ENCODE assay signal across 8 cellular contexts in genomic region chr19:12847159-12848139, GRCh38. TPM values are rescaled to one million over a fixed set of nuclear protein-coding genes. Genes with fewer than 3 reads are reported as not detected.
DNase-seq lines count a peak whose midpoint lies in the region; ATAC-seq and TF ChIP-seq lines count a peak whose summit lies in the region.

No MANE protein-coding gene starts in this region.

- H3K9me3 ChIP-seq in right lobe of liver, result no peaks in the 10 kb centered on the region

- no peak overlapping the region for H3K4me3 ChIP-seq in right lobe of liver

- peak; percentile 95 for DNase-seq in D341Med (ENCODE audit: low spot score)
- DNase-seq in NCI-H748 treated with DMSO at 0.1 percent for 48 hours (lab: John Stamatoyannopoulos, UW), result peak; percentile 22
- peak; percentile 92 to 93 for DNase-seq in activated CD4-positive, alpha-beta T cell treated with anti-CD3 and anti-CD28 coated beads, Interleukin-2, amount 50 U/mL, for 48 hours
- peak; percentile 83 to 85 (median 84) for DNase-seq in right lobe of liver
- DNase-seq in stimulated activated CD4-positive, alpha-beta T cell treated with anti-CD3 and anti-CD28 coated beads, TNF-alpha, amount 100 ng/mL, for 1 hour (ENCODE audit: low read depth in 3 of 3, low spot score in 1 of 3), result peak; percentile 44 to 90 (median 66)

- H3K9me3 Mint-ChIP-seq in dendritic cell treated with granulocyte-macrophage colony-stimulating factor and Interleukin-4, amounts not matched to agents 40 ng/mL and 50 ng/mL, for 4 days, result no peaks in the 10 kb centered on the region

- no peaks in the 10 kb centered on the region for H3K36me3 ChIP-seq in right lobe of liver

- H3K4me1 ChIP-seq in right lobe of liver, result peaks cover 0 to 7% (median 0%) of the 10 kb centered on the region in 4 donors

- H3K4me3 Mint-ChIP-seq in dendritic cell treated with granulocyte-macrophage colony-stimulating factor and Interleukin-4, amounts not matched to agents 40 ng/mL and 50 ng/mL, for 4 days, result peak overlapping the region; percentile 57

- H3K27me3 Mint-ChIP-seq in dendritic cell treated with granulocyte-macrophage colony-stimulating factor and Interleukin-4, amounts not matched to agents 40 ng/mL and 50 ng/mL, for 4 days, result peaks cover 52% of the 10 kb centered on the region

- peak overlapping the region; percentile 31 for H3K27ac Mint-ChIP-seq in dendritic cell treated with granulocyte-macrophage colony-stimulating factor and Interleukin-4, amounts not matched to agents 40 ng/mL and 50 ng/mL, for 4 days

- no peaks in the 10 kb centered on the region for H3K36me3 Mint-ChIP-seq in dendritic cell treated with granulocyte-macrophage colony-stimulating factor and Interleukin-4, amounts not matched to agents 40 ng/mL and 50 ng/mL, for 4 days (ENCODE audit: low read depth)

- H3K27ac ChIP-seq in right lobe of liver, result no peak overlapping the region

- no peaks in the 10 kb centered on the region for H3K27me3 ChIP-seq in right lobe of liver

- WGBS in right lobe of liver (ENCODE audit: insufficient coverage, low coverage, low lambda C conversion rate, missing lambda C conversion rate), result 2% methylated on average over 33 of the region's 69 CpGs

- intact Hi-C loops in dendritic cell treated with granulocyte-macrophage colony-stimulating factor and Interleukin-4, amounts not matched to agents 40 ng/mL and 50 ng/mL, for 4 days (cut with micrococcal nuclease), result loop anchor here (2.0 kb wide), 1 partner anchor 81 kb away; no protein-coding TSS in a partner anchor
- intact Hi-C loops in right lobe of liver (cut with DNase I), result loop anchor here (10.0 kb wide), 2 partner anchors 83 to 283 kb away; no protein-coding TSS in a partner anchor

- no peak for TF ChIP-seq POLR2A in right lobe of liver (IDR thresholded peaks at IDR 0.05)

- peaks cover 10% of the 10 kb centered on the region for H3K4me1 Mint-ChIP-seq in dendritic cell treated with granulocyte-macrophage colony-stimulating factor and Interleukin-4, amounts not matched to agents 40 ng/mL and 50 ng/mL, for 4 days (ENCODE audit: low read depth)

- peak; percentile 97 to 100 (median 99) for TF ChIP-seq CTCF in right lobe of liver (IDR thresholded peaks at IDR 0.05)

- ATAC-seq in HG02571 (IDR thresholded peaks at IDR 0.05; ENCODE audit: unreplicated experiment) (peak; percentile 66), right lobe of liver (peak; percentile 97 to 100 (median 99)), HG03469 (IDR thresholded peaks at IDR 0.05; ENCODE audit: unreplicated experiment) (no peak)

RNA-seq across cellular contexts. Expression of gene MAST1, which starts 9.1 kb away (rescaled TPM):
- under 1 TPM in 4 of 6 experiments, not detected in 2; 0.06 to 0.49 (median 0.34) TPM for total RNA-seq in right lobe of liver

RNA-seq across cellular contexts. Expression of gene RTBDN, which starts 13.1 kb away (rescaled TPM):
- total RNA-seq in right lobe of liver, result not detected

RNA-seq across cellular contexts. Expression of gene DNASE2, which starts 33.8 kb away (rescaled TPM):
- 10 to 100 TPM; 18.2 to 36.3 (median 26.8) TPM for total RNA-seq in right lobe of liver

RNA-seq across cellular contexts. Expression of gene KLF1, which starts 39.6 kb away (rescaled TPM):
- total RNA-seq in right lobe of liver, result 1 to 10 TPM in 1 of 6 experiments, under 1 TPM in 2, not detected in 3; 0.32 to 1.7 (median 0.44) TPM

RNA-seq across cellular contexts. Expression of gene RNASEH2A, which starts 41.1 kb away (rescaled TPM):
- total RNA-seq in right lobe of liver, result 1 to 10 TPM; 2.1 to 7.1 (median 3.7) TPM

Comparison
In these comparisons a context has a peak if more than half of its experiments do, and no peak if none do; other contexts are left out.
1. DNase-seq: peak in every context shown above with its lines; median percentile 95 in D341Med; 92 in activated CD4-positive, alpha-beta T cell treated with anti-CD3 and anti-CD28 coated beads, Interleukin-2, amount 50 U/mL, for 48 hours; 84 in right lobe of liver; 66 in stimulated activated CD4-positive, alpha-beta T cell treated with anti-CD3 and anti-CD28 coated beads, TNF-alpha, amount 100 ng/mL, for 1 hour; 22 in NCI-H748 treated with DMSO at 0.1 percent for 48 hours.